In genomic region chr15:70474682-70475438, GRCh38 we compare ENCODE assay signal across 8 cellular contexts.
DNase-seq lines count a peak whose midpoint lies in the region; ATAC-seq and TF ChIP-seq lines count a peak whose summit lies in the region.

No MANE protein-coding gene starts in this region.

- peak; percentile 85 for ATAC-seq in PC-3
- ATAC-seq in right lobe of liver: peak; percentile 89 to 96 (median 92)
- no peak for ATAC-seq in GM19397 (IDR thresholded peaks at IDR 0.05; ENCODE audit: unreplicated experiment)

- no peak for TF ChIP-seq CTCF in PC-3 (conservative IDR thresholded peaks at IDR 0.05; ENCODE audit: low read depth, low read length)
- TF ChIP-seq CTCF in right lobe of liver (IDR thresholded peaks at IDR 0.05): no peak
- TF ChIP-seq CTCF in tibial nerve (IDR thresholded peaks at IDR 0.05): no peak

- no peaks in the 10 kb centered on the region for H4K20me1 ChIP-seq in PC-3 (ENCODE audit: low read length)

- H3K36me3 ChIP-seq in PC-3 (ENCODE audit: low read depth, low read length) (no peaks in the 10 kb centered on the region), right lobe of liver (no peaks in the 10 kb centered on the region), tibial nerve (no peaks in the 10 kb centered on the region)

- TF ChIP-seq POLR2A in right lobe of liver (IDR thresholded peaks at IDR 0.05): peak; percentile 7
- TF ChIP-seq POLR2A in tibial nerve (IDR thresholded peaks at IDR 0.05): no peak

- no TSS peak for BruUV-seq in PC-3 (replicated peaks; lab: Mats Ljungman, UMichigan)

- H3K4me3 ChIP-seq in PC-3 (ENCODE audit: low read length) (peak overlapping the region; percentile 55), right lobe of liver (no peak overlapping the region), tibial nerve (peak overlapping the region in 3 of 4 donors; percentile 8 to 39 (median 26))

- H3K79me2 ChIP-seq in PC-3 (ENCODE audit: low read length): no peaks in the 10 kb centered on the region

- intact Hi-C loops in PC-3 (cut with micrococcal nuclease): loop anchor here (2.0 to 5.0 kb wide), 2 partner anchors 34 to 378 kb away; partner anchors contain the start of gene TLE3
- intact Hi-C loops in right lobe of liver (cut with DNase I): no loop called here

- WGBS in right lobe of liver (ENCODE audit: insufficient coverage, low coverage, low lambda C conversion rate, missing lambda C conversion rate): 14% methylated on average over 26 of the region's 33 CpGs
- 2 to 4% methylated on average over 31 to 33 of the region's 33 CpGs for WGBS in tibial nerve, 2 donors

- POLR2A ChIA-PET in PC-3 (lab: Charles Lee; ENCODE audit: unreplicated experiment): interaction anchor here (0.6 kb wide), 2 partner anchors 272 to 902 kb away, joined by 3 to 13 read pairs; no protein-coding TSS in a partner anchor

- CTCF ChIA-PET in PC-3 (lab: Charles Lee): interaction anchor here (1.0 to 1.4 kb wide), 2 partner anchors 8 to 12 kb away, joined by 3 to 5 read pairs; no protein-coding TSS in a partner anchor

- H3K27ac ChIP-seq in PC-3 (ENCODE audit: low read length) (peak overlapping the region; percentile 93), right lobe of liver (peak overlapping the region; percentile 10 to 53 (median 51)), tibial nerve (peak overlapping the region; percentile 58 to 90 (median 79))

- H3K4me2 ChIP-seq in PC-3 (ENCODE audit: low read length): peak overlapping the region; percentile 80

- TF ChIP-seq EP300 in tibial nerve (IDR thresholded peaks at IDR 0.05): peak in 1 of 2 donors; percentile 97

- DNase-seq in DMS53 (lab: John Stamatoyannopoulos, UW): peak; percentile 32
- no peak for DNase-seq in DMS53 treated with DMSO at 0.1 percent for 48 hours (lab: John Stamatoyannopoulos, UW; ENCODE audit: unreplicated experiment)
- DNase-seq in PC-3: peak; percentile 94
- peak; percentile 57 to 92 for DNase-seq in T47D (ENCODE audit: low read depth in 1 of 2, low spot score in 1 of 2)
- DNase-seq in right lobe of liver: peak; percentile 93 to 97 (median 96)
- peak; percentile 64 to 67 for DNase-seq in tibial nerve (ENCODE audit: low spot score in 2 of 2)
- DNase-seq in activated CD8-positive, alpha-beta memory T cell treated with anti-CD3 and anti-CD28 coated beads, Interleukin-2, amount 50 U/mL, for 48 hours: no peak

- peaks cover 30% of the 10 kb centered on the region for H3K4me1 ChIP-seq in PC-3 (ENCODE audit: insufficient read depth, low read length)
- peaks cover 0 to 9% (median 4%) of the 10 kb centered on the region in 4 donors for H3K4me1 ChIP-seq in right lobe of liver
- H3K4me1 ChIP-seq in tibial nerve: peaks cover 0 to 59% (median 20%) of the 10 kb centered on the region in 4 donors

- H3K9ac ChIP-seq in PC-3 (ENCODE audit: low read length): peak overlapping the region; percentile 58

- no peaks in the 10 kb centered on the region for H3K27me3 ChIP-seq in PC-3 (ENCODE audit: low read length)
- H3K27me3 ChIP-seq in right lobe of liver: no peaks in the 10 kb centered on the region
- no peaks in the 10 kb centered on the region for H3K27me3 ChIP-seq in tibial nerve

- H2AFZ ChIP-seq in PC-3 (ENCODE audit: low read length): peak overlapping the region; percentile 78

- H3K9me3 ChIP-seq in PC-3 (ENCODE audit: low read length): no peaks in the 10 kb centered on the region
- H3K9me3 ChIP-seq in right lobe of liver: no peaks in the 10 kb centered on the region
- no peaks in the 10 kb centered on the region for H3K9me3 ChIP-seq in tibial nerve

- peaks cover 4% of the 10 kb centered on the region for H3F3A ChIP-seq in PC-3 (ENCODE audit: low read length, unreplicated experiment)

- H3K9me2 ChIP-seq in PC-3 (replicated peaks; ENCODE audit: low read length): no peaks in the 10 kb centered on the region

- in situ Hi-C loops in T47D (cut with HindIII; ENCODE audit: low pct_unique_long_range_greater_than_20kb, low sequenced_read_pairs): no loop called here

Comparison
In these comparisons a context has a peak if more than half of its experiments do, and no peak if none do; other contexts are left out.
1. DNase-seq: peak in DMS53 (single experiment), PC-3 (single experiment), T47D (2 of 2), right lobe of liver (3 of 3) and tibial nerve (2 of 2); none in DMS53 treated with DMSO at 0.1 percent for 48 hours (single experiment) and activated CD8-positive, alpha-beta memory T cell treated with anti-CD3 and anti-CD28 coated beads, Interleukin-2, amount 50 U/mL, for 48 hours (single experiment).
2. H3K4me3 ChIP-seq: peak in PC-3 (single experiment) and tibial nerve (3 of 4); none in right lobe of liver (0 of 3).
3. Peak in every context shown above with its lines, with median percentiles within 50 percentile points of each other: H3K27ac ChIP-seq.